ENCODE assay signal across 29 cellular contexts in genomic region chr15:75745305-75745704, GRCh38. TPM values are rescaled to one million over a fixed set of nuclear protein-coding genes. Genes with fewer than 3 reads are reported as not detected.
"Had no signal": no experiment of that assay in that cellular context is flagged by ENCODE, and none has a peak within 500 bp of the region (broad histone marks: within the 10 kb centered on the region; RNA-seq: fewer than 3 reads in every experiment).

No MANE protein-coding gene starts in this region.

- H3K36me3 ChIP-seq: left lung, lower lobe of right lung, neural progenitor cell, neutrophil, right atrium auricular region, stomach, thyroid gland, transverse colon, upper lobe of left lung, vagina had no signal

- H3K4me3 ChIP-seq: left lung, lower lobe of right lung, neural progenitor cell, right atrium auricular region, skin epidermis, stomach, testis, thyroid gland, transverse colon, upper lobe of left lung, vagina had no signal

- H3K27ac ChIP-seq: left lung, lower lobe of right lung, neural progenitor cell, neutrophil, parathyroid adenoma, right atrium auricular region, skin epidermis, stomach, testis, thyroid gland, transverse colon, upper lobe of left lung, vagina had no signal

- ATAC-seq: left colon; left lung; lower lobe of right lung; naive thymus-derived CD8-positive, alpha-beta T cell; sciatic nerve; stimulated activated naive B cell treated with anti-CD40 and anti-IgM and Interleukin-4, amounts not matched to agents 10 μg/mL and 1 μg/mL and 100 μg/mL, for 72 hours; stimulated activated naive CD8-positive, alpha-beta T cell treated with anti-CD3 and anti-CD28 coated beads, Interleukin-15, Interleukin-2, amounts not matched to agents 100 U/mL and 50 U/mL, for 24 hours had no signal

- H3K79me2 ChIP-seq: parathyroid adenoma had no signal

- H3K27me3 ChIP-seq: left lung, right atrium auricular region, stomach, testis, thyroid gland, transverse colon, upper lobe of left lung, vagina had no signal

- H3K4me1 ChIP-seq: left lung, lower lobe of right lung, neural progenitor cell, parathyroid adenoma, right atrium auricular region, stomach, testis, thyroid gland, transverse colon, upper lobe of left lung, vagina had no signal

- FAIRE-seq: islet of Langerhans, kidney had no signal

- H3K9ac ChIP-seq: neural progenitor cell, parathyroid adenoma had no signal

- H3K9me3 ChIP-seq: left lung, lower lobe of right lung, neutrophil, right atrium auricular region, stomach, testis, thyroid gland, transverse colon, upper lobe of left lung, vagina had no signal

- H2AFZ ChIP-seq: neural progenitor cell, parathyroid adenoma had no signal

- H3K4me2 ChIP-seq: neural progenitor cell had no signal

- DNase-seq: hypothalamus; immature natural killer cell; left colon; mammary epithelial cell; mesenchymal stem cell; naive thymus-derived CD8-positive, alpha-beta T cell; occipital lobe; stimulated activated CD4-positive, alpha-beta T cell treated with anti-CD3 and anti-CD28 coated beads, Interleukin-12 subunit alpha, Interleukin-12 subunit beta, amount 100 ng/mL, for 4 hours; stimulated activated CD4-positive, alpha-beta T cell treated with anti-CD3 and anti-CD28 coated beads, Interleukin-15, amount 100 ng/mL, for 24 hours; stimulated activated CD4-positive, alpha-beta T cell treated with anti-CD3 and anti-CD28 coated beads, Interleukin-2, amount 100 ng/mL, for 24 hours; stimulated activated CD4-positive, alpha-beta T cell treated with anti-CD3 and anti-CD28 coated beads, Interleukin-4, amount 100 ng/mL, for 1 hour; stimulated activated naive B cell treated with anti-CD40 and anti-IgM and Interleukin-4, amounts not matched to agents 10 μg/mL and 1 μg/mL and 100 μg/mL, for 72 hours; stimulated activated naive CD8-positive, alpha-beta T cell treated with anti-CD3 and anti-CD28 coated beads, Interleukin-15, Interleukin-2, amounts not matched to agents 100 U/mL and 50 U/mL, for 24 hours; stomach; testis; thyroid gland; transverse colon; upper lobe of left lung had no signal

RNA-seq across cellular contexts. Expression of gene CSPG4, which starts 32.7 kb away (rescaled TPM):
- total RNA-seq: naive thymus-derived CD8-positive, alpha-beta T cell had no signal
- polyA plus RNA-seq: naive thymus-derived CD8-positive, alpha-beta T cell had no signal
